In the genomic region with DNA sequence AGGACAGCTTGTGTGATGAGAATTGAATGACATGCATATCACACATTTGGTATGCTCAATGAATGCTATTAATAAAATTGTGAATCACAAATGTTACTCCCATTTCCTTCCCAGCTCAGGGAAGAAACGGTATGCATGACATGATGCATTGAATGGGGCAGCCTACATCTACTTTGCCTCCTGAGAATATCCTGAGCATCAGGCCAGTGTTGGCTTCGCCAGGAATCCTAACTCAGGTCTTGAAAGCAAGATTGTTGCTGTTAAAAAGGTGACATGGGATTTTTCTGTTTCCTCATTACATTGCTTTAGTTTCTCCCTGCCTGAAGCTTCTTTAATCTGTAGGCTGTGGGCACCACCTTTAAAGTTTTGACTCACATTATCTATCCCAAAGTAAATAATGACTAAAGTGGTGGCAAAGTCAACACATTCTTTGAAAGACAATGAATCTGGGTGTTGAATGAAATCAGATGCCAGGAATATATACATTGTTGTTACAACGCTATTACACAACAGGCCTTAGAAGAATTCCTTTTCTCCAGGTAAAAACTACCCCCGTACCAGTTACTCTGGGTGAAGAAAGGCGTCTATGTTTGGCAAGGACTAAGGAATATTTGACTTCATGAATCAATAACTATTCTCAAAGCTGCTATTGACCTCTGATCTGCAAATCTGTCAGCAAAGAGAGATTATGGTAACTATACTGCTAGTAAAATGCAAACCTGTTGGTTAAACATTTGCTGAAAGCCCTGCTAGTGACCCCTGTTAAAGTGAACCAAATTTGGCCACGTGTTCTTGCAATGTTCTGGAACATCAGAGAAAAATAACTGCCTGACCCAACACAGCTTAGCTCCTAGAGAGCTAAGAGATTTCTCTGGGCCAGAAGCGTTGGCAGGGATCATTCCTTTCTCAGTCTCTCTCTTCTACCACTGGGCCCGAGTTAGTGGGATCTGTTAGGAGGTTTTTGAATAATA, we compare ENCODE assay signal across 1 cellular context.
TF ChIP-seq lines count a peak whose summit lies in the region.

No MANE protein-coding gene starts in this region.

TF ChIP-seq in liver, 16 proteins besides CTCF, POLR2A, EP300 and RAD21 (continued from another document):
- TF ChIP-seq, protein P1, sequence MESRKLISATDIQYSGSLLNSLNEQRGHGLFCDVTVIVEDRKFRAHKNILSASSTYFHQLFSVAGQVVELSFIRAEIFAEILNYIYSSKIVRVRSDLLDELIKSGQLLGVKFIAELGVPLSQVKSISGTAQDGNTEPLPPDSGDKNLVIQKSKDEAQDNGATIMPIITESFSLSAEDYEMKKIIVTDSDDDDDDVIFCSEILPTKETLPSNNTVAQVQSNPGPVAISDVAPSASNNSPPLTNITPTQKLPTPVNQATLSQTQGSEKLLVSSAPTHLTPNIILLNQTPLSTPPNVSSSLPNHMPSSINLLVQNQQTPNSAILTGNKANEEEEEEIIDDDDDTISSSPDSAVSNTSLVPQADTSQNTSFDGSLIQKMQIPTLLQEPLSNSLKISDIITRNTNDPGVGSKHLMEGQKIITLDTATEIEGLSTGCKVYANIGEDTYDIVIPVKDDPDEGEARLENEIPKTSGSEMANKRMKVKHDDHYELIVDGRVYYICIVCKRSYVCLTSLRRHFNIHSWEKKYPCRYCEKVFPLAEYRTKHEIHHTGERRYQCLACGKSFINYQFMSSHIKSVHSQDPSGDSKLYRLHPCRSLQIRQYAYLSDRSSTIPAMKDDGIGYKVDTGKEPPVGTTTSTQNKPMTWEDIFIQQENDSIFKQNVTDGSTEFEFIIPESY (IDR thresholded peaks at IDR 0.05): peak; percentile 78
- TF ChIP-seq NR2F2 (IDR thresholded peaks at IDR 0.05): peak; percentile 83
- TF ChIP-seq RXRA (IDR thresholded peaks at IDR 0.05): peak; percentile 80 to 88
- TF ChIP-seq TAF1 (conservative IDR thresholded peaks at IDR 0.05): no peak
- peak; percentile 64 for TF ChIP-seq FOXA2 (IDR thresholded peaks at IDR 0.05)
